25 cellular contexts compared by ENCODE assay signal in genomic region chr17:36842231-36842630, GRCh38.
"Had no signal": no experiment of that assay in that cellular context is flagged by ENCODE, and none has a peak within 500 bp of the region (broad histone marks: within the 10 kb centered on the region; RNA-seq: fewer than 3 reads in every experiment).

No MANE protein-coding gene starts in this region.

- H3K9me3 Mint-ChIP-seq: dendritic cell treated with granulocyte-macrophage colony-stimulating factor and Interleukin-4, amounts not matched to agents 40 ng/mL and 50 ng/mL, for 4 days; effector memory CD8-positive, alpha-beta T cell had no signal

- DNase-seq: colonic mucosa; cortex of kidney; dermis blood vessel endothelial cell; dorsolateral prefrontal cortex; effector CD4-positive, alpha-beta T cell; effector CD8-positive, alpha-beta T cell; effector memory CD4-positive, alpha-beta T cell; effector memory CD8-positive, alpha-beta T cell; endodermal cell; erythroblast; esophagus squamous epithelium; foreskin fibroblast; foreskin keratinocyte; foreskin melanocyte; gastrocnemius medialis; glutamatergic neuron; head of caudate nucleus; heart left ventricle; heart right ventricle had no signal

- H3K4me3 ChIP-seq: colonic mucosa, coronary artery, dorsolateral prefrontal cortex, esophagus muscularis mucosa, esophagus squamous epithelium, gastrocnemius medialis, gastroesophageal sphincter, heart left ventricle, heart right ventricle had no signal

- H3K27ac Mint-ChIP-seq: dendritic cell treated with granulocyte-macrophage colony-stimulating factor and Interleukin-4, amounts not matched to agents 40 ng/mL and 50 ng/mL, for 4 days; effector memory CD8-positive, alpha-beta T cell; endodermal cell had no signal

- ATAC-seq: effector memory CD8-positive, alpha-beta T cell; esophagus mucosa; foreskin keratinocyte; gastrocnemius medialis; gastroesophageal sphincter; heart left ventricle; heart right ventricle had no signal

- H3K27me3 ChIP-seq: colonic mucosa, foreskin keratinocyte had no signal

- H3K36me3 ChIP-seq: colonic mucosa, esophagus muscularis mucosa, esophagus squamous epithelium, gastrocnemius medialis, gastroesophageal sphincter, heart left ventricle, heart right ventricle had no signal

- H3K9me3 ChIP-seq: colonic mucosa, esophagus squamous epithelium, gastrocnemius medialis, heart right ventricle had no signal

- H3K27ac ChIP-seq: colonic mucosa, coronary artery, dorsolateral prefrontal cortex, epithelial cell of prostate, esophagus muscularis mucosa, esophagus squamous epithelium, foreskin keratinocyte, gastrocnemius medialis, gastroesophageal sphincter, heart left ventricle, heart right ventricle had no signal

- H3K4me3 Mint-ChIP-seq: dendritic cell treated with granulocyte-macrophage colony-stimulating factor and Interleukin-4, amounts not matched to agents 40 ng/mL and 50 ng/mL, for 4 days; effector memory CD8-positive, alpha-beta T cell; endodermal cell had no signal

- H3K4me1 ChIP-seq: colonic mucosa, esophagus muscularis mucosa, esophagus squamous epithelium, foreskin keratinocyte, gastrocnemius medialis, gastroesophageal sphincter, heart left ventricle, heart right ventricle had no signal
